Comparison of ENCODE assay signal across 23 cellular contexts in genomic region chr18:25288340-25288955, GRCh38.
A peak's percentile ranks its signal among the peaks of the same experiment; 100 is the strongest.
DNase-seq lines count a peak whose midpoint lies in the region; ATAC-seq and TF ChIP-seq lines count a peak whose summit lies in the region.
"Had no signal": no experiment of that assay in that cellular context is flagged by ENCODE, and none has a peak within 500 bp of the region (broad histone marks: within the 10 kb centered on the region; RNA-seq: fewer than 3 reads in every experiment).

No MANE protein-coding gene starts in this region.

- TF ChIP-seq CTCF in breast epithelium (IDR thresholded peaks at IDR 0.05) (no peak), MCF 10A (IDR thresholded peaks at IDR 0.05; ENCODE audit: unreplicated experiment) (no peak), neural cell (IDR thresholded peaks at IDR 0.05; ENCODE audit: poor library complexity, severe bottlenecking) (no peak), upper lobe of right lung (IDR thresholded peaks at IDR 0.05) (no peak), MM.1S (IDR thresholded peaks at IDR 0.05; ENCODE audit: low read length) (no peak), gastrocnemius medialis (IDR thresholded peaks at IDR 0.05 in 4 of 5, conservative IDR thresholded peaks at IDR 0.05 in 1 of 5) (no peak)

- CTCF ChIA-PET in MCF 10A (lab: Yijun Ruan, JAX): interaction anchor here (0.7 kb wide), 1 partner anchor 595 kb away, joined by 3 read pairs; no protein-coding TSS in a partner anchor

- H2AFZ ChIP-seq in neural cell (ENCODE audit: low read depth, low read length): no peak overlapping the region
- no peak overlapping the region for H2AFZ ChIP-seq in MM.1S (ENCODE audit: low read length)

- in situ Hi-C loops in gastrocnemius medialis (cut with MboI; ENCODE audit: low sequenced_read_pairs in 4 of 4): no loop called here

- no peak for TF ChIP-seq RAD21 in neural cell (conservative IDR thresholded peaks at IDR 0.05)

- TF ChIP-seq POLR2A in breast epithelium (IDR thresholded peaks at IDR 0.05) (no peak), gastrocnemius medialis (IDR thresholded peaks at IDR 0.05) (no peak)

- POLR2A ChIA-PET in MCF 10A (lab: Yijun Ruan, JAX): no interaction called here

- no peak overlapping the region for H3K27ac Mint-ChIP-seq in MCF 10A (ENCODE audit: low read depth, unreplicated experiment)
- H3K27ac Mint-ChIP-seq: activated CD4-positive, alpha-beta memory T cell treated with anti-CD3 and anti-CD28 coated beads for 36 hours; activated naive CD4-positive, alpha-beta T cell treated with anti-CD3 and anti-CD28 coated beads, Interleukin-2, amount 10 ng/mL, durations not matched to agents 7 days and 5 days had no signal

- no peak overlapping the region for H3K4me3 Mint-ChIP-seq in MCF 10A (ENCODE audit: unreplicated experiment)
- H3K4me3 Mint-ChIP-seq: activated CD4-positive, alpha-beta memory T cell treated with anti-CD3 and anti-CD28 coated beads for 36 hours; activated naive CD4-positive, alpha-beta T cell treated with anti-CD3 and anti-CD28 coated beads, Interleukin-2, amount 10 ng/mL, durations not matched to agents 7 days and 5 days had no signal

- no peak for DNase-seq in breast epithelium (ENCODE audit: low spot score in 2 of 2)
- DNase-seq in MCF 10A (ENCODE audit: unreplicated experiment): no peak
- peak; percentile 44 for DNase-seq in cerebellar cortex (ENCODE audit: low spot score)
- no peak for DNase-seq in upper lobe of right lung
- no peak for DNase-seq in MM.1S
- DNase-seq in gastrocnemius medialis: no peak
- DNase-seq in NCI-H69 (lab: John Stamatoyannopoulos, UW): no peak
- DNase-seq: activated CD4-positive, alpha-beta memory T cell treated with anti-CD3 and anti-CD28 coated beads for 36 hours; activated naive CD4-positive, alpha-beta T cell treated with anti-CD3 and anti-CD28 coated beads, Interleukin-2, amount 10 ng/mL, durations not matched to agents 7 days and 5 days; activated T-cell treated with anti-CD3 and anti-CD28 coated beads, Interleukin-2, amount 50 U/mL, for 1 hour; aorta; kidney glomerular epithelial cell; midbrain; NCI-H1092 treated with DMSO at 0.1 percent for 48 hours; NCI-H2081; NCI-H748 treated with DMSO at 0.1 percent for 48 hours; stimulated activated CD4-positive, alpha-beta T cell treated with anti-CD3 and anti-CD28 coated beads, Interleukin-1b, Interleukin-23, amount 100 ng/mL, for 48 hours; stimulated activated naive CD8-positive, alpha-beta T cell treated with anti-CD3 and anti-CD28 coated beads, Interleukin-15, Interleukin-2, amounts not matched to agents 100 U/mL and 50 U/mL, for 24 hours had no signal

- H3K4me1 Mint-ChIP-seq in MCF 10A (ENCODE audit: insufficient read depth, unreplicated experiment): no peaks in the 10 kb centered on the region
- H3K4me1 Mint-ChIP-seq: activated naive CD4-positive, alpha-beta T cell treated with anti-CD3 and anti-CD28 coated beads, Interleukin-2, amount 10 ng/mL, durations not matched to agents 7 days and 5 days had no signal

- H3K9me3 Mint-ChIP-seq in MCF 10A (ENCODE audit: unreplicated experiment): no peaks in the 10 kb centered on the region
- H3K9me3 Mint-ChIP-seq: activated CD4-positive, alpha-beta memory T cell treated with anti-CD3 and anti-CD28 coated beads for 36 hours; activated naive CD4-positive, alpha-beta T cell treated with anti-CD3 and anti-CD28 coated beads, Interleukin-2, amount 10 ng/mL, durations not matched to agents 7 days and 5 days had no signal

- peak overlapping the region; percentile 14 for H3K9ac ChIP-seq in neural cell (ENCODE audit: low read length)
- H3K9ac ChIP-seq in MM.1S (ENCODE audit: low read length): no peak overlapping the region
- H3K9ac ChIP-seq: KMS-11 had no signal

- BruUV-seq in MCF 10A (replicated peaks; lab: Mats Ljungman, UMichigan): no TSS peak

- H3K4me1 ChIP-seq in breast epithelium: peaks cover 0 to 16% of the 10 kb centered on the region in 2 donors
- H3K4me1 ChIP-seq in upper lobe of right lung: no peaks in the 10 kb centered on the region
- 0 out of 2 replicates have a peak, but pooled peaks cover 6% of the 10 kb centered on the region for H3K4me1 ChIP-seq in MM.1S (ENCODE audit: low read length)
- peaks cover 19 to 20% of the 10 kb centered on the region in 2 donors for H3K4me1 ChIP-seq in gastrocnemius medialis
- H3K4me1 ChIP-seq: A549 had no signal

- peaks cover 16% of the 10 kb centered on the region for H3K27me3 Mint-ChIP-seq in MCF 10A (ENCODE audit: insufficient read depth, unreplicated experiment)
- H3K27me3 Mint-ChIP-seq: activated CD4-positive, alpha-beta memory T cell treated with anti-CD3 and anti-CD28 coated beads for 36 hours; activated naive CD4-positive, alpha-beta T cell treated with anti-CD3 and anti-CD28 coated beads, Interleukin-2, amount 10 ng/mL, durations not matched to agents 7 days and 5 days had no signal

- TF ChIP-seq EP300 in neural cell (conservative IDR thresholded peaks at IDR 0.05; ENCODE audit: poor library complexity, severe bottlenecking): no peak

- H3K9me3 ChIP-seq in breast epithelium (no peaks in the 10 kb centered on the region), neural cell (ENCODE audit: low read length) (no peaks in the 10 kb centered on the region), upper lobe of right lung (no peaks in the 10 kb centered on the region), MM.1S (replicated peaks; ENCODE audit: insufficient read depth, low read length) (no peaks in the 10 kb centered on the region), gastrocnemius medialis (no peaks in the 10 kb centered on the region)
- H3K9me3 ChIP-seq: A549, SJCRH30 had no signal

- peaks cover 34% of the 10 kb centered on the region for H3K79me2 ChIP-seq in neural cell (replicated peaks; ENCODE audit: insufficient read depth, low read length)
- peaks cover 36% of the 10 kb centered on the region for H3K79me2 ChIP-seq in MM.1S (ENCODE audit: low read length)

- intact Hi-C loops in breast epithelium (cut with DNase I; ENCODE audit: low total_unique reads): no loop called here
- intact Hi-C loops in MCF 10A (cut with micrococcal nuclease): no loop called here
- intact Hi-C loops in upper lobe of right lung (cut with DNase I): no loop called here
- intact Hi-C loops in gastrocnemius medialis (cut with DNase I; ENCODE audit: low total_unique reads): no loop called here

- ATAC-seq in upper lobe of right lung (no peak), gastrocnemius medialis (no peak)
- ATAC-seq: A549; stimulated activated naive CD8-positive, alpha-beta T cell treated with anti-CD3 and anti-CD28 coated beads, Interleukin-15, Interleukin-2, amounts not matched to agents 100 U/mL and 50 U/mL, for 24 hours had no signal

- no peaks in the 10 kb centered on the region for H3K9me2 ChIP-seq in neural cell (ENCODE audit: insufficient read depth, low read length)
- no peaks in the 10 kb centered on the region for H3K9me2 ChIP-seq in MM.1S (replicated peaks; ENCODE audit: insufficient read depth, low read length)

- H3F3A ChIP-seq in neural cell (ENCODE audit: insufficient read depth, low read length, poor library complexity, severe bottlenecking) (peaks cover 15% of the 10 kb centered on the region), MM.1S (ENCODE audit: insufficient read depth, low read length) (no peaks in the 10 kb centered on the region)

- no peaks in the 10 kb centered on the region for H3K27me3 ChIP-seq in breast epithelium
- no peaks in the 10 kb centered on the region for H3K27me3 ChIP-seq in neural cell (ENCODE audit: insufficient read depth, low read depth, low read length)
- H3K27me3 ChIP-seq in upper lobe of right lung: no peaks in the 10 kb centered on the region
- H3K27me3 ChIP-seq in MM.1S (replicated peaks; ENCODE audit: insufficient read depth, low read length): no peaks in the 10 kb centered on the region
- no peaks in the 10 kb centered on the region for H3K27me3 ChIP-seq in gastrocnemius medialis
- H3K27me3 ChIP-seq: SJCRH30 had no signal

- H3K27ac ChIP-seq in breast epithelium (peak overlapping the region; percentile 31 to 71), neural cell (ENCODE audit: low read length) (peak overlapping the region; percentile 68), upper lobe of right lung (peak overlapping the region; percentile 39), MM.1S (ENCODE audit: low read length) (no peak overlapping the region), gastrocnemius medialis (peak overlapping the region in 2 of 4 donors; percentile 4 to 41)
- H3K27ac ChIP-seq: A549, C4-2B, KMS-11, SJCRH30 had no signal

- H3K4me3 ChIP-seq in breast epithelium: no peak overlapping the region
- H3K4me3 ChIP-seq in neural cell (ENCODE audit: low read length): peak overlapping the region; percentile 22
- no peak overlapping the region for H3K4me3 ChIP-seq in upper lobe of right lung
- H3K4me3 ChIP-seq in MM.1S (ENCODE audit: low read length): no peak overlapping the region
- H3K4me3 ChIP-seq in gastrocnemius medialis: no peak overlapping the region
- H3K4me3 ChIP-seq: A549, SJCRH30 had no signal

- H3K4me2 ChIP-seq in neural cell (ENCODE audit: low read length): peak overlapping the region; percentile 14
- no peak overlapping the region for H3K4me2 ChIP-seq in MM.1S (ENCODE audit: low read depth, low read length)
- H3K4me2 ChIP-seq: A549, KMS-11 had no signal

- H3K36me3 ChIP-seq in breast epithelium (no peaks in the 10 kb centered on the region), neural cell (ENCODE audit: insufficient read depth, low read length) (no peaks in the 10 kb centered on the region), upper lobe of right lung (no peaks in the 10 kb centered on the region), MM.1S (replicated peaks; ENCODE audit: insufficient read depth, low read length) (no peaks in the 10 kb centered on the region), gastrocnemius medialis (no peaks in the 10 kb centered on the region)
- H3K36me3 ChIP-seq: SJCRH30 had no signal

- H3K36me3 Mint-ChIP-seq in MCF 10A (ENCODE audit: insufficient read depth, unreplicated experiment): no peaks in the 10 kb centered on the region
- H3K36me3 Mint-ChIP-seq: activated CD4-positive, alpha-beta memory T cell treated with anti-CD3 and anti-CD28 coated beads for 36 hours; activated naive CD4-positive, alpha-beta T cell treated with anti-CD3 and anti-CD28 coated beads, Interleukin-2, amount 10 ng/mL, durations not matched to agents 7 days and 5 days had no signal

- H4K20me1 ChIP-seq in neural cell (ENCODE audit: insufficient read depth): no peaks in the 10 kb centered on the region
- no peaks in the 10 kb centered on the region for H4K20me1 ChIP-seq in MM.1S (ENCODE audit: insufficient read depth, low read length)

TF ChIP-seq in neural cell, 6 proteins besides CTCF, POLR2A, EP300 and RAD21 (continues in another document):
- TF ChIP-seq SMC3 (conservative IDR thresholded peaks at IDR 0.05; ENCODE audit: poor library complexity) (no peak), POLR2AphosphoS5 (IDR thresholded peaks at IDR 0.05) (peak; percentile 36)
